ENCODE assay signal across 18 cellular contexts in genomic region chr22:48744283-48744641, GRCh38.
"Had no signal": no experiment of that assay in that cellular context is flagged by ENCODE, and none has a peak within 500 bp of the region (broad histone marks: within the 10 kb centered on the region; RNA-seq: fewer than 3 reads in every experiment).

No MANE protein-coding gene starts in this region.

- H3K4me1 ChIP-seq: heart left ventricle, prostate gland, sigmoid colon, vagina had no signal

- ATAC-seq: activated CD4-positive, alpha-beta T cell treated with anti-CD3 and anti-CD28 coated beads for 36 hours; activated CD8-positive, alpha-beta T cell treated with anti-CD3 and anti-CD28 coated beads, Interleukin-2, amount 10 ng/mL, durations not matched to agents 7 days and 5 days; activated T-cell treated with anti-CD3 and anti-CD28 coated beads, Interleukin-2, amount 50 U/mL, for 4 hours; heart left ventricle; stimulated activated naive CD8-positive, alpha-beta T cell treated with anti-CD3 and anti-CD28 coated beads, Interleukin-15, Interleukin-2, amounts not matched to agents 100 U/mL and 50 U/mL, for 24 hours had no signal

- FAIRE-seq: bronchial epithelial cell, endothelial cell of umbilical vein, frontal cortex had no signal

- H3K4me3 Mint-ChIP-seq: activated CD4-positive, alpha-beta T cell treated with anti-CD3 and anti-CD28 coated beads for 36 hours; activated CD8-positive, alpha-beta T cell treated with anti-CD3 and anti-CD28 coated beads, Interleukin-2, amount 10 ng/mL, durations not matched to agents 7 days and 5 days; activated T-cell treated with anti-CD3 and anti-CD28 coated beads, Interleukin-2, amount 50 U/mL, for 4 hours had no signal

- H3K9me3 Mint-ChIP-seq: activated T-cell treated with anti-CD3 and anti-CD28 coated beads, Interleukin-2, amount 50 U/mL, for 4 hours had no signal

- H3K36me3 ChIP-seq: heart left ventricle, prostate gland, sigmoid colon, vagina had no signal

- H3K27me3 Mint-ChIP-seq: activated CD4-positive, alpha-beta T cell treated with anti-CD3 and anti-CD28 coated beads for 36 hours had no signal

- H3K4me1 Mint-ChIP-seq: activated CD4-positive, alpha-beta T cell treated with anti-CD3 and anti-CD28 coated beads for 36 hours had no signal

- H3K27ac Mint-ChIP-seq: activated CD4-positive, alpha-beta T cell treated with anti-CD3 and anti-CD28 coated beads for 36 hours; activated CD8-positive, alpha-beta T cell treated with anti-CD3 and anti-CD28 coated beads, Interleukin-2, amount 10 ng/mL, durations not matched to agents 7 days and 5 days had no signal

- H3K4me3 ChIP-seq: heart left ventricle, prostate gland, sigmoid colon, vagina had no signal

- H3K27ac ChIP-seq: heart left ventricle, prostate gland, sigmoid colon, vagina had no signal

- DNase-seq: activated CD4-positive, alpha-beta T cell treated with anti-CD3 and anti-CD28 coated beads for 36 hours; activated CD8-positive, alpha-beta T cell treated with anti-CD3 and anti-CD28 coated beads, Interleukin-2, amount 10 ng/mL, durations not matched to agents 7 days and 5 days; activated gamma-delta T cell treated with Interleukin-2 at 50 U/mL for 16 hours; activated T-cell treated with anti-CD3 and anti-CD28 coated beads, Interleukin-2, amount 50 U/mL, for 4 hours; effector CD4-positive, alpha-beta T cell; kidney glomerular epithelial cell; midbrain; stimulated activated CD4-positive, alpha-beta T cell treated with anti-CD3 and anti-CD28 coated beads, Interleukin-12 subunit alpha, Interleukin-12 subunit beta, amount 100 ng/mL, for 4 hours; stimulated activated CD8-positive, alpha-beta memory T cell treated with anti-CD3 and anti-CD28 coated beads, Interleukin-4, amount 100 ng/mL, for 48 hours; stimulated activated naive CD8-positive, alpha-beta T cell treated with anti-CD3 and anti-CD28 coated beads, Interleukin-15, Interleukin-2, amounts not matched to agents 100 U/mL and 50 U/mL, for 24 hours; T-helper 9 cell had no signal

- H3K9me3 ChIP-seq: heart left ventricle, prostate gland, sigmoid colon, vagina had no signal

- H3K27me3 ChIP-seq: sigmoid colon, vagina had no signal
